In genomic region chr11:114774599-114775365, GRCh38 we compare ENCODE assay signal across 8 cellular contexts.
DNase-seq lines count a peak whose midpoint lies in the region; ATAC-seq and TF ChIP-seq lines count a peak whose summit lies in the region.

No MANE protein-coding gene starts in this region.

- TF ChIP-seq POLR2A in Peyer's patch (IDR thresholded peaks at IDR 0.05) = no peak

- H3K9ac ChIP-seq in Karpas-422 (ENCODE audit: low read length) = no peak overlapping the region

- H3K4me1 ChIP-seq in Karpas-422 (ENCODE audit: low read length) (peaks cover 10% of the 10 kb centered on the region; the same call in 1 of the 2 replicates), Peyer's patch (no peaks in the 10 kb centered on the region)

- peak; percentile 4 for DNase-seq in SKM-1 (lab: John Stamatoyannopoulos, UW; ENCODE audit: unreplicated experiment)
- no peak for DNase-seq in SKM-1 treated with dmso at 0.1 percent for 144 hours (lab: John Stamatoyannopoulos, UW; ENCODE audit: unreplicated experiment)
- DNase-seq in Karpas-422 = peak; percentile 84
- DNase-seq in Peyer's patch = peak in 1 of 3 donors; percentile 50
- no peak for DNase-seq in fibroblast of mammary gland (ENCODE audit: low read depth)
- DNase-seq in occipital lobe (lab: John Stamatoyannopoulos, UW) = peak; percentile 67
- no peak for DNase-seq in T-helper 17 cell

- H3K27ac ChIP-seq in Karpas-422 (ENCODE audit: low read length) = no peak overlapping the region
- no peak overlapping the region for H3K27ac ChIP-seq in Peyer's patch

- H3K27ac Mint-ChIP-seq in T-helper 17 cell = no peak overlapping the region

- H3K79me2 ChIP-seq in Karpas-422 (ENCODE audit: low read length) = no peaks in the 10 kb centered on the region

- no peak overlapping the region for H3K4me3 Mint-ChIP-seq in T-helper 17 cell

- peaks cover 17% of the 10 kb centered on the region for H3K27me3 Mint-ChIP-seq in T-helper 17 cell

- TF ChIP-seq CTCF in Peyer's patch (IDR thresholded peaks at IDR 0.05) (peak in 4 of 6 experiments; percentile 44 to 78 (median 72)), fibroblast of mammary gland (conservative IDR thresholded peaks at IDR 0.05; ENCODE audit: control insufficient read depth, insufficient read depth, low read depth, low read length) (peak; percentile 30)

- H3K4me3 ChIP-seq in Karpas-422 (ENCODE audit: low read length) (no peak overlapping the region), Peyer's patch (no peak overlapping the region), fibroblast of mammary gland (ENCODE audit: control insufficient read depth, low read depth, low read length) (no peak overlapping the region)

- H3K4me2 ChIP-seq in Karpas-422 (ENCODE audit: low read depth, low read length, poor library complexity, severe bottlenecking) = no peak overlapping the region

- H3K27me3 ChIP-seq in Karpas-422 (ENCODE audit: low read length) (no peaks in the 10 kb centered on the region), Peyer's patch (no peaks in the 10 kb centered on the region)

- no peaks in the 10 kb centered on the region for H3K36me3 Mint-ChIP-seq in T-helper 17 cell (ENCODE audit: low read depth)

- no peaks in the 10 kb centered on the region for H4K20me1 ChIP-seq in Karpas-422 (ENCODE audit: insufficient read depth, low read depth, low read length)

- ATAC-seq in T-helper 17 cell (no peak), GM21737 (IDR thresholded peaks at IDR 0.05; ENCODE audit: unreplicated experiment) (no peak)

- H3K9me3 ChIP-seq in Karpas-422 (ENCODE audit: low read length) (no peaks in the 10 kb centered on the region), Peyer's patch (no peaks in the 10 kb centered on the region), T-helper 17 cell (ENCODE audit: control insufficient read depth, low read length, poor library complexity, severe bottlenecking) (peaks cover 2% of the 10 kb centered on the region)

- H3K36me3 ChIP-seq in Karpas-422 (ENCODE audit: insufficient read depth, low read length) (no peaks in the 10 kb centered on the region), Peyer's patch (no peaks in the 10 kb centered on the region)

- H2AFZ ChIP-seq in Karpas-422 (ENCODE audit: low read length) = no peak overlapping the region

- H3K9me2 ChIP-seq in Karpas-422 (replicated peaks; ENCODE audit: insufficient read depth, low read length) = no peaks in the 10 kb centered on the region

- no peaks in the 10 kb centered on the region for H3K4me1 Mint-ChIP-seq in T-helper 17 cell

Comparison
In these comparisons a context has a peak if more than half of its experiments do, and no peak if none do; other contexts are left out.
1. DNase-seq: peak in SKM-1 (single experiment), Karpas-422 (single experiment) and occipital lobe (single experiment); none in SKM-1 treated with dmso at 0.1 percent for 144 hours (single experiment), fibroblast of mammary gland (single experiment) and T-helper 17 cell (0 of 3).